ENCODE assay signal across 8 cellular contexts in genomic region chr7:5643280-5643679, GRCh38. TPM values are rescaled to one million over a fixed set of nuclear protein-coding genes. Genes with fewer than 3 reads are reported as not detected.
A peak's percentile ranks its signal among the peaks of the same experiment; 100 is the strongest.
DNase-seq lines count a peak whose midpoint lies in the region; ATAC-seq and TF ChIP-seq lines count a peak whose summit lies in the region.

No MANE protein-coding gene starts in this region.

- CTCF ChIA-PET in A673 (lab: Charles Lee), result no interaction called here

- peaks cover 29% of the 10 kb centered on the region for H3K36me3 ChIP-seq in A673 (ENCODE audit: insufficient read depth, low read length, poor library complexity, severe bottlenecking)
- H3K36me3 ChIP-seq in adrenal gland (replicated peaks in 1 of 2), result peaks cover 0 to 13% of the 10 kb centered on the region in 2 donors
- H3K36me3 ChIP-seq in left lung, result peaks cover 0 to 62% of the 10 kb centered on the region in 2 donors

- H3K9me3 ChIP-seq in A673 (ENCODE audit: low read depth, low read length, poor library complexity, severe bottlenecking) (no peaks in the 10 kb centered on the region), adrenal gland (replicated peaks in 1 of 3) (no peaks in the 10 kb centered on the region), left lung (no peaks in the 10 kb centered on the region)

- in situ Hi-C loops in GM13976 (cut with MboI; ENCODE audit: low sequenced_read_pairs, unreplicated experiment), result no loop called here

- intact Hi-C loops in A673 (cut with micrococcal nuclease; ENCODE audit: unreplicated experiment) (no loop called here), adrenal gland (cut with DNase I) (no loop called here), left lung (cut with DNase I) (no loop called here)

- no peak for TF ChIP-seq POLR2A in adrenal gland (IDR thresholded peaks at IDR 0.05)

- TF ChIP-seq CTCF in A673 (conservative IDR thresholded peaks at IDR 0.05; ENCODE audit: low read depth, low read length) (no peak), adrenal gland (IDR thresholded peaks at IDR 0.05) (no peak), left lung (IDR thresholded peaks at IDR 0.05) (no peak), GM13976 (IDR thresholded peaks at IDR 0.05; ENCODE audit: borderline replicate concordance, control extremely low read depth, extremely low read depth, insufficient read depth, missing control alignments) (no peak)

- DNase-seq in A673 (ENCODE audit: low spot score), result peak; percentile 33
- DNase-seq in NCI-H226, result peak; percentile 32
- DNase-seq in adrenal gland, result peak; percentile 37 to 79 (median 61)
- DNase-seq in left lung, result no peak
- no peak for DNase-seq in cortex of kidney (lab: John Stamatoyannopoulos, UW)
- no peak for DNase-seq in MV-4-11 (lab: John Stamatoyannopoulos, UW)
- DNase-seq in GM13976 (ENCODE audit: low spot score), result no peak

- ATAC-seq in left lung (peak; percentile 71), HG02642 (IDR thresholded peaks at IDR 0.05; ENCODE audit: poor library complexity, unreplicated experiment) (no peak)

- H3K4me3 ChIP-seq in A673 (ENCODE audit: low read depth, low read length, poor library complexity, severe bottlenecking) (no peak overlapping the region), adrenal gland (no peak overlapping the region), left lung (no peak overlapping the region)

- POLR2A ChIA-PET in A673 (lab: Charles Lee; ENCODE audit: low non-redundant PET), result no interaction called here

- H3K4me1 ChIP-seq in A673 (ENCODE audit: insufficient read depth, low read length, poor library complexity, severe bottlenecking) (no peaks in the 10 kb centered on the region), adrenal gland (replicated peaks in 1 of 2) (peaks cover 0 to 29% of the 10 kb centered on the region in 2 donors), left lung (peaks cover 0 to 19% of the 10 kb centered on the region in 2 donors)

- 29 to 49% (median 36%) methylated on average over 6 to 7 of the region's 7 CpGs for WGBS in adrenal gland, 4 donors

- no TSS peak for BruUV-seq in A673 (replicated peaks; lab: Mats Ljungman, UMichigan)

- no peaks in the 10 kb centered on the region for H3K27me3 ChIP-seq in A673 (replicated peaks; ENCODE audit: insufficient read depth, low read depth, low read length, poor library complexity)
- H3K27me3 ChIP-seq in adrenal gland, result no peaks in the 10 kb centered on the region
- H3K27me3 ChIP-seq in left lung, result no peaks in the 10 kb centered on the region

- no peak overlapping the region for H3K27ac ChIP-seq in A673 (ENCODE audit: low read depth, low read length, poor library complexity, severe bottlenecking)
- H3K27ac ChIP-seq in adrenal gland, result peak overlapping the region in 2 of 5 donors; percentile 19 to 68
- peak overlapping the region in 1 of 2 donors; percentile 45 for H3K27ac ChIP-seq in left lung

RNA-seq across cellular contexts. Expression of gene FSCN1, which starts 50.7 kb away (rescaled TPM):
- 475 and 479 TPM in 2 replicates for total RNA-seq in A673 (2021)
- 100 to 1,000 TPM in 5 of 8 donors, 10 to 100 TPM in 3; 93.8 to 152 (median 103) TPM for total RNA-seq in adrenal gland
- 10 to 100 TPM; 13.7 to 67.9 (median 56.0) TPM for polyA plus RNA-seq in adrenal gland
- 10 to 100 TPM; 52.3 to 72.5 TPM for total RNA-seq in left lung

Comparison
In these comparisons a context has a peak if more than half of its experiments do, and no peak if none do; other contexts are left out.
1. DNase-seq: peak in A673 (single experiment), NCI-H226 (single experiment) and adrenal gland (7 of 7); none in left lung (0 of 2), cortex of kidney (single experiment), MV-4-11 (single experiment) and GM13976 (single experiment).